Comparison of ENCODE assay signal across 7 cellular contexts in the genomic region with DNA sequence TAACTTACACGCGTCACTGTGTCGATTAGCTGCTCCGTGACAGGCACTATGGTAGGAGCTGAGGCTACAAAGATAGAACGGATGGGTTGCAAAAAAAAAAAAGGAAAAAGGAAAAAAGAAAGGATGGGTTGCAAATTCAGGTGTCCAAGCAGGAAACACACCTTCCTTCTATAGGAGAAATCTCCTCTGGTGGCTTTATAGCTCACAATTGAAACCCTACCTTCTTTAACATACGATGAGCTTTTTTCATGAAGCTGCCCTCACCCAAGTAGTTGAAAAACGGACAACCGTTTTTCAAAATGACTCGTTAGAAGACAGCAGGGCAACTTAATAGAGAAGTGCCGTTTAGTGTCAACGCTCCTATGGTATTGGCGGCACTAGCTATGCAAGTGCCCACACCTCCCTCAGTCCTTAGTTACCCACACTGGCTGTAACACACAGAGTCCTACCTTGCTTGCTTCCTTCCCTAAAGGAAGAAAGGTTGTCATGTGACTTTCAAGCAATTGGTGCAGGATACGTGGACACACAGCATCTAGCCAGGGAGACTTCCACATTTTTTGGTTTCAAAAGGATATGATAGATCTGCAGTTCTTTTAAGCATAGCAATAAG. TPM values are rescaled to one million over a fixed set of nuclear protein-coding genes. Genes with fewer than 3 reads are reported as not detected.
DNase-seq lines count a peak whose midpoint lies in the region; ATAC-seq and TF ChIP-seq lines count a peak whose summit lies in the region.

No MANE protein-coding gene starts in this region.

- H3K4me1 Mint-ChIP-seq in activated CD8-positive, alpha-beta memory T cell treated with anti-CD3 and anti-CD28 coated beads, Interleukin-2, amount 10 ng/mL, durations not matched to agents 7 days and 5 days = peaks cover 37% of the 10 kb centered on the region
- peaks cover 40% of the 10 kb centered on the region for H3K4me1 Mint-ChIP-seq in neural crest cell

- peak overlapping the region; percentile 92 for H3K9ac ChIP-seq in ES-I3 (ENCODE audit: low read depth, low read length)

- H3K27me3 Mint-ChIP-seq in activated CD8-positive, alpha-beta memory T cell treated with anti-CD3 and anti-CD28 coated beads, Interleukin-2, amount 10 ng/mL, durations not matched to agents 7 days and 5 days = no peaks in the 10 kb centered on the region
- H3K27me3 Mint-ChIP-seq in neural crest cell (ENCODE audit: low read depth) = no peaks in the 10 kb centered on the region

- peak; percentile 27 for ATAC-seq in GM21786 (IDR thresholded peaks at IDR 0.05; ENCODE audit: unreplicated experiment)
- ATAC-seq in activated CD8-positive, alpha-beta memory T cell treated with anti-CD3 and anti-CD28 coated beads, Interleukin-2, amount 10 ng/mL, durations not matched to agents 7 days and 5 days = peak; percentile 18

- no peaks in the 10 kb centered on the region for H3K9me3 Mint-ChIP-seq in activated CD8-positive, alpha-beta memory T cell treated with anti-CD3 and anti-CD28 coated beads, Interleukin-2, amount 10 ng/mL, durations not matched to agents 7 days and 5 days (ENCODE audit: low read depth)
- no peaks in the 10 kb centered on the region for H3K9me3 Mint-ChIP-seq in neural crest cell

- peak overlapping the region; percentile 87 to 96 for H3K4me3 ChIP-seq in foreskin fibroblast (ENCODE audit: low read depth in 1 of 2, low read length in 2 of 2)

- peaks cover 8% of the 10 kb centered on the region for H3K36me3 Mint-ChIP-seq in activated CD8-positive, alpha-beta memory T cell treated with anti-CD3 and anti-CD28 coated beads, Interleukin-2, amount 10 ng/mL, durations not matched to agents 7 days and 5 days
- no peaks in the 10 kb centered on the region for H3K36me3 Mint-ChIP-seq in neural crest cell (ENCODE audit: low read depth)

- DNase-seq in NCI-H1694 (lab: John Stamatoyannopoulos, UW) (peak; percentile 42), foreskin fibroblast (peak; percentile 9 to 42), neural crest cell (ENCODE audit: low read depth, low spot score) (no peak), activated gamma-delta T cell treated with Interleukin-2 at 50 U/mL for 16 hours (no peak)
- peak; percentile 45 for DNase-seq in activated CD8-positive, alpha-beta memory T cell treated with anti-CD3 and anti-CD28 coated beads, Interleukin-2, amount 10 ng/mL, durations not matched to agents 7 days and 5 days

- peak overlapping the region; percentile 96 for H3K27ac Mint-ChIP-seq in activated CD8-positive, alpha-beta memory T cell treated with anti-CD3 and anti-CD28 coated beads, Interleukin-2, amount 10 ng/mL, durations not matched to agents 7 days and 5 days
- peak overlapping the region; percentile 99 for H3K27ac Mint-ChIP-seq in neural crest cell (ENCODE audit: unreplicated experiment)

- H3K36me3 ChIP-seq in ES-I3 (ENCODE audit: insufficient read depth, low read length) = no peaks in the 10 kb centered on the region

- 0 out of 2 replicates have a peak, but pooled peaks cover 3% of the 10 kb centered on the region for H3K4me1 ChIP-seq in ES-I3 (ENCODE audit: insufficient read depth, low read length)

- CTCF ChIA-PET in activated CD8-positive, alpha-beta memory T cell treated with anti-CD3 and anti-CD28 coated beads, Interleukin-2, amount 10 ng/mL, durations not matched to agents 7 days and 5 days (lab: Charles Lee) = interaction anchor here (0.6 to 2.4 kb wide), 10 partner anchors 9 to 689 kb away, joined by 3 to 24 read pairs (median 4); partner anchors contain the start of gene ATXN3

- TF ChIP-seq CTCF in foreskin fibroblast (IDR thresholded peaks at IDR 0.05; ENCODE audit: low read depth, low read length) = no peak
- no peak for TF ChIP-seq CTCF in neural crest cell (conservative IDR thresholded peaks at IDR 0.05)

- peak overlapping the region; percentile 97 for H3K4me3 Mint-ChIP-seq in activated CD8-positive, alpha-beta memory T cell treated with anti-CD3 and anti-CD28 coated beads, Interleukin-2, amount 10 ng/mL, durations not matched to agents 7 days and 5 days
- H3K4me3 Mint-ChIP-seq in neural crest cell = peak overlapping the region; percentile 98

- no peaks in the 10 kb centered on the region for H3K9me3 ChIP-seq in ES-I3 (ENCODE audit: control insufficient read depth, insufficient read depth, low read length)

RNA-seq across cellular contexts. Expression of gene TRIP11, which starts 0.7 kb away (rescaled TPM):
- total RNA-seq in activated CD8-positive, alpha-beta memory T cell treated with anti-CD3 and anti-CD28 coated beads, Interleukin-2, amount 10 ng/mL, durations not matched to agents 7 days and 5 days = 10 to 100 TPM; 39.2 to 47.4 TPM
- 39.1 and 41.3 TPM in 2 replicates for total RNA-seq in neural crest cell

Comparison
In these comparisons a context has a peak if more than half of its experiments do, and no peak if none do; other contexts are left out.
1. DNase-seq: peak in NCI-H1694 (single experiment), activated CD8-positive, alpha-beta memory T cell treated with anti-CD3 and anti-CD28 coated beads, Interleukin-2, amount 10 ng/mL, durations not matched to agents 7 days and 5 days (single experiment) and foreskin fibroblast (2 of 2); none in neural crest cell (single experiment) and activated gamma-delta T cell treated with Interleukin-2 at 50 U/mL for 16 hours (single experiment).